27 cellular contexts compared by ENCODE assay signal in genomic region chr21:45415188-45415942, GRCh38. TPM values are rescaled to one million over a fixed set of nuclear protein-coding genes. Genes with fewer than 3 reads are reported as not detected.
A peak's percentile ranks its signal among the peaks of the same experiment; 100 is the strongest.
DNase-seq lines count a peak whose midpoint lies in the region; ATAC-seq, FAIRE-seq and TF ChIP-seq lines count a peak whose summit lies in the region.
"Had no signal": no experiment of that assay in that cellular context is flagged by ENCODE, and none has a peak within 500 bp of the region (broad histone marks: within the 10 kb centered on the region; RNA-seq: fewer than 3 reads in every experiment).

No MANE protein-coding gene starts in this region.

- H3K4me2 ChIP-seq in HepG2 (ENCODE audit: low read depth, low read length): no peak overlapping the region

- ATAC-seq in Panc1 (no peak), HepG2 (no peak), HG03196 (IDR thresholded peaks at IDR 0.05; ENCODE audit: unreplicated experiment) (no peak)
- ATAC-seq: activated CD8-positive, alpha-beta T cell treated with anti-CD3 and anti-CD28 coated beads for 36 hours; effector memory CD8-positive, alpha-beta T cell; HCT116; PC-3; stimulated activated effector memory CD8-positive, alpha-beta T cell treated with anti-CD3 and anti-CD28 coated beads, Interleukin-12 subunit alpha, Interleukin-12 subunit beta, amount 100 ng/mL, for 72 hours had no signal

- H3K9ac ChIP-seq in endodermal cell (ENCODE audit: extremely low read depth, low read length, poor library complexity, severe bottlenecking) (no peak overlapping the region), HepG2 (ENCODE audit: insufficient read depth, low read depth, low read length) (no peak overlapping the region)

- no peak for DNase-seq in Panc1 (ENCODE audit: low read depth, low spot score)
- peak; percentile 39 for DNase-seq in endodermal cell
- DNase-seq in HepG2 (ENCODE audit: low spot score): no peak
- DNase-seq in posterior vena cava (ENCODE audit: low spot score): peak; percentile 69
- no peak for DNase-seq in epidermal melanocyte (ENCODE audit: insufficient read length, low spot score)
- no peak for DNase-seq in NCI-H524 treated with DMSO at 0.1 percent for 48 hours (lab: John Stamatoyannopoulos, UW)
- DNase-seq in type B pancreatic cell (ENCODE audit: extremely low spot score, unreplicated experiment): no peak
- DNase-seq: activated CD4-positive, alpha-beta T cell treated with anti-CD3 and anti-CD28 coated beads for 1 hour; activated CD8-positive, alpha-beta T cell treated with anti-CD3 and anti-CD28 coated beads for 36 hours; amniotic stem cell; colonic mucosa; DMS153; effector memory CD8-positive, alpha-beta T cell; NCI-H1436; NCI-H2081; NCI-H2227 treated with DMSO at 0.1 percent for 48 hours; NCI-H526 treated with DMSO at 0.1 percent for 48 hours; NK-92 treated with Interleukin-12 subunit alpha and Interleukin-12 subunit beta, amount 100 ng/mL, for 24 hours; PC-3; SHP77 had no signal

- H3K4me3 ChIP-seq in Panc1 (ENCODE audit: low read depth in 2 of 2, low read length in 2 of 2) (no peak overlapping the region), endodermal cell (ENCODE audit: low read length) (no peak overlapping the region), HepG2 (replicated peaks in 1 of 3; ENCODE audit: insufficient read depth in 1 of 3, low read depth in 2 of 3, low read length in 3 of 3) (no peak overlapping the region)
- H3K4me3 ChIP-seq: colonic mucosa, upper lobe of left lung had no signal

- H3K27ac Mint-ChIP-seq in endodermal cell (no peak overlapping the region), type B pancreatic cell (no peak overlapping the region)
- H3K27ac Mint-ChIP-seq: activated CD8-positive, alpha-beta T cell treated with anti-CD3 and anti-CD28 coated beads for 36 hours; activated naive CD4-positive, alpha-beta T cell treated with anti-CD3 and anti-CD28 coated beads, Interleukin-2, amount 50 U/mL, for 24 hours; effector memory CD8-positive, alpha-beta T cell; stimulated activated effector memory CD8-positive, alpha-beta T cell treated with anti-CD3 and anti-CD28 coated beads, Interleukin-12 subunit alpha, Interleukin-12 subunit beta, amount 100 ng/mL, for 72 hours had no signal

- peaks cover 20% of the 10 kb centered on the region for H3K36me3 Mint-ChIP-seq in endodermal cell (ENCODE audit: low read depth)
- no peaks in the 10 kb centered on the region for H3K36me3 Mint-ChIP-seq in type B pancreatic cell
- H3K36me3 Mint-ChIP-seq: activated naive CD4-positive, alpha-beta T cell treated with anti-CD3 and anti-CD28 coated beads, Interleukin-2, amount 50 U/mL, for 24 hours; stimulated activated effector memory CD8-positive, alpha-beta T cell treated with anti-CD3 and anti-CD28 coated beads, Interleukin-12 subunit alpha, Interleukin-12 subunit beta, amount 100 ng/mL, for 72 hours had no signal

- no peak for FAIRE-seq in HepG2 (lab: Jason Lieb, UNC)
- FAIRE-seq: bronchial epithelial cell, GM12892 had no signal

- 92 to 97% methylated on average over 18 to 32 of the region's 32 CpGs for WGBS in endodermal cell (ENCODE audit: insufficient coverage in 1 of 2, insufficient read length in 1 of 2), 2 experiments
- 96% methylated on average over 20 of the region's 32 CpGs for WGBS in HepG2 (ENCODE audit: low lambda C conversion rate)

- peaks cover 33% of the 10 kb centered on the region for H3K4me1 Mint-ChIP-seq in endodermal cell
- peaks cover 46% of the 10 kb centered on the region for H3K4me1 Mint-ChIP-seq in type B pancreatic cell (ENCODE audit: unreplicated experiment)
- H3K4me1 Mint-ChIP-seq: activated naive CD4-positive, alpha-beta T cell treated with anti-CD3 and anti-CD28 coated beads, Interleukin-2, amount 50 U/mL, for 24 hours; stimulated activated effector memory CD8-positive, alpha-beta T cell treated with anti-CD3 and anti-CD28 coated beads, Interleukin-12 subunit alpha, Interleukin-12 subunit beta, amount 100 ng/mL, for 72 hours had no signal

- H3K27me3 Mint-ChIP-seq in endodermal cell (ENCODE audit: insufficient read depth): no peaks in the 10 kb centered on the region
- no peaks in the 10 kb centered on the region for H3K27me3 Mint-ChIP-seq in type B pancreatic cell
- H3K27me3 Mint-ChIP-seq: activated naive CD4-positive, alpha-beta T cell treated with anti-CD3 and anti-CD28 coated beads, Interleukin-2, amount 50 U/mL, for 24 hours had no signal

- peaks cover 80% of the 10 kb centered on the region for H3K4me1 ChIP-seq in Panc1 (ENCODE audit: control insufficient read depth, insufficient read depth, low read length)
- H3K4me1 ChIP-seq in endodermal cell (ENCODE audit: control insufficient read depth, insufficient read depth, low read length): peaks cover 5% of the 10 kb centered on the region
- H3K4me1 ChIP-seq in HepG2 (ENCODE audit: insufficient read depth, low read length): peaks cover 58% of the 10 kb centered on the region
- H3K4me1 ChIP-seq: colonic mucosa had no signal

- CTCF ChIA-PET in Panc1 (lab: Charles Lee) (no interaction called here), HepG2 (lab: Yijun Ruan, JAX; ENCODE audit: low intra/inter-chr PET ratio, low total read pairs) (no interaction called here)

- peaks cover 94% of the 10 kb centered on the region for H3K79me2 ChIP-seq in HepG2 (ENCODE audit: insufficient read depth, low read length)

- intact Hi-C loops in Panc1 (cut with micrococcal nuclease; ENCODE audit: unreplicated experiment): loop anchor here (10.0 kb wide), 1 partner anchor 49 kb away; no protein-coding TSS in a partner anchor
- intact Hi-C loops in HepG2 (cut with micrococcal nuclease; ENCODE audit: unreplicated experiment): no loop called here
- intact Hi-C loops in posterior vena cava (cut with DNase I): no loop called here

- H4K20me1 ChIP-seq in HepG2 (ENCODE audit: insufficient read depth, low read length): peaks cover 50% of the 10 kb centered on the region; the same call in 1 of the 2 replicates

- H3K27ac ChIP-seq in Panc1 (ENCODE audit: low read length): peak overlapping the region; percentile 93
- H3K27ac ChIP-seq in endodermal cell (ENCODE audit: low read depth, low read length): no peak overlapping the region
- no peak overlapping the region for H3K27ac ChIP-seq in HepG2 (ENCODE audit: extremely low read length, insufficient read depth, low read length)
- H3K27ac ChIP-seq: colonic mucosa, upper lobe of left lung had no signal

- H3K4me3 Mint-ChIP-seq in endodermal cell (no peak overlapping the region), type B pancreatic cell (no peak overlapping the region)
- H3K4me3 Mint-ChIP-seq: activated CD8-positive, alpha-beta T cell treated with anti-CD3 and anti-CD28 coated beads for 36 hours; activated naive CD4-positive, alpha-beta T cell treated with anti-CD3 and anti-CD28 coated beads, Interleukin-2, amount 50 U/mL, for 24 hours; effector memory CD8-positive, alpha-beta T cell; stimulated activated effector memory CD8-positive, alpha-beta T cell treated with anti-CD3 and anti-CD28 coated beads, Interleukin-12 subunit alpha, Interleukin-12 subunit beta, amount 100 ng/mL, for 72 hours had no signal

- TF ChIP-seq CTCF in Panc1 (IDR thresholded peaks at IDR 0.05) (no peak), endodermal cell (conservative IDR thresholded peaks at IDR 0.05) (no peak), HepG2 (CRISPR knock-in tag; IDR thresholded peaks at IDR 0.05) (no peak), type B pancreatic cell (conservative IDR thresholded peaks at IDR 0.05) (no peak)

- TF ChIP-seq RAD21 in HepG2 (CRISPR knock-in tag; IDR thresholded peaks at IDR 0.05): no peak

- H2AFZ ChIP-seq in HepG2 (ENCODE audit: low read length): no peak overlapping the region

- POLR2A ChIA-PET in Panc1 (lab: Charles Lee) (no interaction called here), HepG2 (lab: Yijun Ruan, JAX) (no interaction called here)

- H3K9me3 ChIP-seq in Panc1 (ENCODE audit: control insufficient read depth, insufficient read depth, low read depth, low read length) (no peaks in the 10 kb centered on the region), endodermal cell (ENCODE audit: control insufficient read depth, low read length) (no peaks in the 10 kb centered on the region), HepG2 (ENCODE audit: low read length) (no peaks in the 10 kb centered on the region)
- H3K9me3 ChIP-seq: colonic mucosa, upper lobe of left lung had no signal

- H3K9me3 Mint-ChIP-seq in endodermal cell: no peaks in the 10 kb centered on the region
- H3K9me3 Mint-ChIP-seq in type B pancreatic cell: no peaks in the 10 kb centered on the region
- H3K9me3 Mint-ChIP-seq: activated CD8-positive, alpha-beta T cell treated with anti-CD3 and anti-CD28 coated beads for 36 hours; activated naive CD4-positive, alpha-beta T cell treated with anti-CD3 and anti-CD28 coated beads, Interleukin-2, amount 50 U/mL, for 24 hours; effector memory CD8-positive, alpha-beta T cell; stimulated activated effector memory CD8-positive, alpha-beta T cell treated with anti-CD3 and anti-CD28 coated beads, Interleukin-12 subunit alpha, Interleukin-12 subunit beta, amount 100 ng/mL, for 72 hours had no signal

- no peaks in the 10 kb centered on the region; the same call in 1 of the 2 replicates for H3K36me3 ChIP-seq in Panc1 (ENCODE audit: control insufficient read depth, insufficient read depth, low read length)
- H3K36me3 ChIP-seq in endodermal cell (ENCODE audit: control insufficient read depth, insufficient read depth, low read length): peaks cover 34% of the 10 kb centered on the region
- H3K36me3 ChIP-seq in HepG2 (replicated peaks in 1 of 2; ENCODE audit: control insufficient read depth in 1 of 2, insufficient read depth in 2 of 2, low read length in 2 of 2): peaks cover 1 to 13% of the 10 kb centered on the region in 2 experiments; a peak in 4 of 5 replicates
- H3K36me3 ChIP-seq: colonic mucosa, upper lobe of left lung had no signal

- in situ Hi-C loops in Panc1 (cut with HindIII; ENCODE audit: low pct_unique_long_range_greater_than_20kb, low sequenced_read_pairs) (no loop called here), HepG2 (cut with HindIII; ENCODE audit: extremely low pct_ligation_motif_present, low pct_unique_long_range_greater_than_20kb) (no loop called here)

- TF ChIP-seq POLR2A in HepG2 (IDR thresholded peaks at IDR 0.05; ENCODE audit: insufficient read depth in 1 of 2, low read depth in 2 of 2, low read length in 2 of 2): no peak

- BruUV-seq in Panc1 (replicated peaks; lab: Mats Ljungman, UMichigan) (no TSS peak), HepG2 (replicated peaks; lab: Mats Ljungman, UMichigan) (no TSS peak)

- TF ChIP-seq EP300 in HepG2 (IDR thresholded peaks at IDR 0.05; ENCODE audit: low read depth in 2 of 2, low read length in 2 of 2) (no peak), HepG2 (CRISPR knock-in tag; IDR thresholded peaks at IDR 0.05; ENCODE audit: borderline replicate concordance) (no peak)

- no peaks in the 10 kb centered on the region for H3K27me3 ChIP-seq in Panc1 (ENCODE audit: control insufficient read depth, insufficient read depth, low read length)
- no peaks in the 10 kb centered on the region for H3K27me3 ChIP-seq in endodermal cell (ENCODE audit: control insufficient read depth, insufficient read depth, low read length, poor library complexity, severe bottlenecking)
- no peaks in the 10 kb centered on the region for H3K27me3 ChIP-seq in HepG2 (ENCODE audit: control insufficient read depth in 1 of 2, insufficient read depth in 2 of 2, low read length in 2 of 2)
- H3K27me3 ChIP-seq: colonic mucosa, upper lobe of left lung had no signal

RNA-seq across cellular contexts. Expression of gene COL18A1, which starts 10.4 kb away (rescaled TPM):
- 676 TPM for total RNA-seq in Panc1 (2021; ENCODE audit: unreplicated experiment)
- polyA plus RNA-seq in Panc1 (2012; ENCODE audit: insufficient read length): 1,186 TPM
- 100 to 1,000 TPM; 332 to 398 TPM for total RNA-seq in endodermal cell
- 216 TPM for polyA plus RNA-seq in endodermal cell (2013, experiment 1 of 2)
- 213 TPM for polyA plus RNA-seq in endodermal cell (2013, experiment 2 of 2)
- total RNA-seq in HepG2 (2016; rRNA removed; fragmentation: Illumina TruSeq; extraction: Trizol): 21.2 and 102 TPM in 2 replicates
- 5.5 and 5.6 TPM in 2 replicates for total RNA-seq in HepG2 (2016; cell fraction: cytosol; rRNA removed; fragmentation: Illumina TruSeq; extraction: Trizol; ENCODE audit: low read depth)
- 18.4 and 106 TPM in 2 replicates for total RNA-seq in HepG2 (2016; cell fraction: insoluble cytoplasmic fraction; rRNA removed; fragmentation: Illumina TruSeq; extraction: Trizol)
- 10.8 and 11.6 TPM in 2 replicates for total RNA-seq in HepG2 (2016; cell fraction: membrane; rRNA removed; fragmentation: Illumina TruSeq; extraction: Trizol)
- total RNA-seq in HepG2 (2016; cell fraction: nucleus; rRNA removed; fragmentation: Illumina TruSeq; extraction: Trizol): 122 and 150 TPM in 2 replicates
- 79.0 and 128 TPM in 2 replicates for polyA plus RNA-seq in HepG2 (2011; rRNA removed)
- 51.6 and 89.8 TPM in 2 replicates for polyA plus RNA-seq in HepG2 (2011; cell fraction: cytosol; rRNA removed)
- polyA plus RNA-seq in HepG2 (2011; cell fraction: nucleus; rRNA removed): 1,622 and 2,194 TPM in 2 replicates
- polyA plus RNA-seq in HepG2 (2012): 59.0 and 129 TPM in 2 replicates
- polyA plus RNA-seq in HepG2 (2016; cell fraction: cytosol; fragmentation: Illumina TruSeq; extraction: Trizol; ENCODE audit: low read depth): 4.3 and 4.4 TPM in 2 replicates
- polyA plus RNA-seq in HepG2 (2016; cell fraction: insoluble cytoplasmic fraction; fragmentation: Illumina TruSeq; extraction: Trizol; ENCODE audit: low read depth): 20.7 and 26.9 TPM in 2 replicates
- 5.0 and 6.2 TPM in 2 replicates for polyA plus RNA-seq in HepG2 (2016; cell fraction: membrane; fragmentation: Illumina TruSeq; extraction: Trizol; ENCODE audit: low read depth)
- polyA plus RNA-seq in HepG2 (2016; cell fraction: nucleus; fragmentation: Illumina TruSeq; extraction: Trizol; ENCODE audit: insufficient read depth, low read depth): 308 and 331 TPM in 2 replicates
- polyA minus RNA-seq in HepG2 (2011; rRNA and poly(A)+ RNA removed; ENCODE audit: low replicate concordance): 0.09 and 44.3 TPM in 2 replicates
- 36.9 and 37.7 TPM in 2 replicates for polyA minus RNA-seq in HepG2 (2011; cell fraction: cytosol; rRNA and poly(A)+ RNA removed)
- polyA minus RNA-seq in HepG2 (2011; cell fraction: nucleus; rRNA and poly(A)+ RNA removed): 46.7 and 51.1 TPM in 2 replicates
- total RNA-seq in posterior vena cava: 100 to 1,000 TPM; 117 to 133 TPM
- 150 and 168 TPM in 2 replicates for total RNA-seq in type B pancreatic cell (ENCODE audit: low replicate concordance)

Comparison
In these comparisons a context has a peak if more than half of its experiments do, and no peak if none do; other contexts are left out.
1. DNase-seq: peak in endodermal cell (single experiment) and posterior vena cava (single experiment); none in Panc1 (single experiment), HepG2 (single experiment), epidermal melanocyte (single experiment), NCI-H524 treated with DMSO at 0.1 percent for 48 hours (single experiment) and type B pancreatic cell (single experiment).